ENCODE assay signal across 29 cellular contexts in genomic region chr2:104140361-104140760, GRCh38.
DNase-seq lines count a peak whose midpoint lies in the region; ATAC-seq, FAIRE-seq and TF ChIP-seq lines count a peak whose summit lies in the region.
"Had no signal": no experiment of that assay in that cellular context is flagged by ENCODE, and none has a peak within 500 bp of the region (broad histone marks: within the 10 kb centered on the region; RNA-seq: fewer than 3 reads in every experiment).

No MANE protein-coding gene starts in this region.

- FAIRE-seq in urothelium cell line (lab: Jason Lieb, UNC), result no peak
- FAIRE-seq: D721Med, GM12891 had no signal

- no peaks in the 10 kb centered on the region for H3F3A ChIP-seq in PC-3 (ENCODE audit: low read length, unreplicated experiment)

- WGBS in thyroid gland, 2 donors, result 69 to 80% methylated on average over 3 of the region's 3 CpGs

- ATAC-seq in PC-3, result no peak
- ATAC-seq in GM18909 (IDR thresholded peaks at IDR 0.05; ENCODE audit: poor library complexity, unreplicated experiment), result no peak
- ATAC-seq: HCT116, Panc1 had no signal

- intact Hi-C loops in PC-3 (cut with micrococcal nuclease), result no loop called here
- intact Hi-C loops in thyroid gland (cut with DNase I), result no loop called here

- DNase-seq in SIG-M5 treated with dmso at 0.1 percent for 504 hours (lab: John Stamatoyannopoulos, UW; ENCODE audit: unreplicated experiment) (peak; percentile 15), SIG-M5 (lab: John Stamatoyannopoulos, UW) (no peak), PC-3 (peak; percentile 5), epithelial cell of proximal tubule (ENCODE audit: low read depth) (peak; percentile 18), urothelium cell line (ENCODE audit: low spot score) (peak; percentile 16), D341Med (ENCODE audit: low spot score) (no peak), thyroid gland (no peak)
- DNase-seq: AML-193; C1 segment of cervical spinal cord; CD8-positive, alpha-beta memory T cell; DMS79; GOT3; IMR-90; NCI-H1105; NCI-H146; NCI-H2029; NCI-H2227 treated with DMSO at 0.1 percent for 48 hours; NCI-H510A treated with DMSO at 0.1 percent for 48 hours; NCI-H748 treated with DMSO at 0.1 percent for 48 hours; NK-92 treated with Interleukin-12 subunit alpha and Interleukin-12 subunit beta, amount 100 ng/mL, for 24 hours; SJCRH30 had no signal

- H3K9me3 ChIP-seq in PC-3 (ENCODE audit: low read length), result no peaks in the 10 kb centered on the region
- H3K9me3 ChIP-seq in thyroid gland, result no peaks in the 10 kb centered on the region
- H3K9me3 ChIP-seq: SJCRH30 had no signal

- H3K4me2 ChIP-seq in PC-3 (ENCODE audit: low read length), result no peak overlapping the region
- H3K4me2 ChIP-seq: KMS-11 had no signal

- no peak overlapping the region for H2AFZ ChIP-seq in PC-3 (ENCODE audit: low read length)

- no peak overlapping the region for H3K27ac ChIP-seq in PC-3 (ENCODE audit: low read length)
- H3K27ac ChIP-seq in thyroid gland, result no peak overlapping the region
- H3K27ac ChIP-seq: 22Rv1, HL-60, KMS-11, SJCRH30 had no signal

- TF ChIP-seq POLR2A in thyroid gland (IDR thresholded peaks at IDR 0.05), result no peak

- H3K36me3 ChIP-seq in PC-3 (ENCODE audit: low read depth, low read length) (no peaks in the 10 kb centered on the region), thyroid gland (no peaks in the 10 kb centered on the region)
- H3K36me3 ChIP-seq: SJCRH30 had no signal

- H3K4me3 ChIP-seq in PC-3 (ENCODE audit: low read length) (no peak overlapping the region), epithelial cell of proximal tubule (ENCODE audit: low read depth, low read length) (no peak overlapping the region), thyroid gland (replicated peaks in 1 of 3) (no peak overlapping the region)
- H3K4me3 ChIP-seq: SJCRH30 had no signal

- POLR2A ChIA-PET in PC-3 (lab: Charles Lee; ENCODE audit: unreplicated experiment), result no interaction called here

- TF ChIP-seq CTCF in PC-3 (conservative IDR thresholded peaks at IDR 0.05; ENCODE audit: low read depth, low read length) (no peak), epithelial cell of proximal tubule (conservative IDR thresholded peaks at IDR 0.05; ENCODE audit: low read depth, low read length) (no peak), thyroid gland (IDR thresholded peaks at IDR 0.05) (no peak)

- no peaks in the 10 kb centered on the region for H3K4me1 ChIP-seq in PC-3 (ENCODE audit: insufficient read depth, low read length)
- no peaks in the 10 kb centered on the region for H3K4me1 ChIP-seq in thyroid gland
- H3K4me1 ChIP-seq: SJCRH30 had no signal

- BruUV-seq in PC-3 (replicated peaks; lab: Mats Ljungman, UMichigan), result no TSS peak

- H3K9ac ChIP-seq in PC-3 (ENCODE audit: low read length), result no peak overlapping the region
- H3K9ac ChIP-seq: KMS-11 had no signal

- H3K27me3 ChIP-seq in PC-3 (ENCODE audit: low read length) (peaks cover 6% of the 10 kb centered on the region; the same call in 1 of the 2 replicates), thyroid gland (no peaks in the 10 kb centered on the region)
- H3K27me3 ChIP-seq: SJCRH30 had no signal

- H3K9me2 ChIP-seq in PC-3 (replicated peaks; ENCODE audit: low read length), result no peaks in the 10 kb centered on the region

- CTCF ChIA-PET in PC-3 (lab: Charles Lee), result interaction anchor here (0.7 kb wide), 1 partner anchor 852 kb away, joined by 3 read pairs; no protein-coding TSS in a partner anchor

- H3K79me2 ChIP-seq in PC-3 (ENCODE audit: low read length), result no peaks in the 10 kb centered on the region

- no peaks in the 10 kb centered on the region for H4K20me1 ChIP-seq in PC-3 (ENCODE audit: low read length)

Comparison
In these comparisons a context has a peak if more than half of its experiments do, and no peak if none do; other contexts are left out.
1. DNase-seq: peak in SIG-M5 treated with dmso at 0.1 percent for 504 hours (single experiment), PC-3 (single experiment), epithelial cell of proximal tubule (single experiment) and urothelium cell line (single experiment); none in SIG-M5 (single experiment), D341Med (single experiment) and thyroid gland (0 of 2).